In the genomic region with DNA sequence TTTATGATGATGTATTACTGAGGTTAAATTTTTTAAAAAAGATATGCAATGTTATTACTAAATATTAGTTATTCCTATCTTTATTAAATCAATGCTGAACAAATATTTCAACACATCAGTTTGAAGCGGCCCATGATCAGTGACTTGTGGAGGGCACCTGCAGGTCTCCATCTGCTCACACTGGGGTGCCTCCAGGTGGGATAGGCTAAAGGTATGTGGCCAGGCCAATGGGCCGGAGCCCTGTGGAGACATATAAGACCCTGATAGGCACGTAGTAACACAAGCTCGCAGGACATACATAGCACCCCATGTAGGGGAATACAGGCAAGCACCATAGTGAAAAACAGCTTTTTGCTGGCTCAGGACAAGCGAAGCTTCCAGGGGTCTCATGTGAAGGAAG, we compare ENCODE assay signal across 5 cellular contexts.
"Had no signal": no experiment of that assay in that cellular context is flagged by ENCODE, and none has a peak within 500 bp of the region (broad histone marks: within the 10 kb centered on the region; RNA-seq: fewer than 3 reads in every experiment).

No MANE protein-coding gene starts in this region.

- ATAC-seq: HepG2, K562 had no signal

- H3K4me3 ChIP-seq: K562 had no signal

- DNase-seq: IMR-90, KBM-7 had no signal

- H3K27ac ChIP-seq: HL-60 had no signal
